Comparison of ENCODE assay signal across 16 cellular contexts in the genomic region with DNA sequence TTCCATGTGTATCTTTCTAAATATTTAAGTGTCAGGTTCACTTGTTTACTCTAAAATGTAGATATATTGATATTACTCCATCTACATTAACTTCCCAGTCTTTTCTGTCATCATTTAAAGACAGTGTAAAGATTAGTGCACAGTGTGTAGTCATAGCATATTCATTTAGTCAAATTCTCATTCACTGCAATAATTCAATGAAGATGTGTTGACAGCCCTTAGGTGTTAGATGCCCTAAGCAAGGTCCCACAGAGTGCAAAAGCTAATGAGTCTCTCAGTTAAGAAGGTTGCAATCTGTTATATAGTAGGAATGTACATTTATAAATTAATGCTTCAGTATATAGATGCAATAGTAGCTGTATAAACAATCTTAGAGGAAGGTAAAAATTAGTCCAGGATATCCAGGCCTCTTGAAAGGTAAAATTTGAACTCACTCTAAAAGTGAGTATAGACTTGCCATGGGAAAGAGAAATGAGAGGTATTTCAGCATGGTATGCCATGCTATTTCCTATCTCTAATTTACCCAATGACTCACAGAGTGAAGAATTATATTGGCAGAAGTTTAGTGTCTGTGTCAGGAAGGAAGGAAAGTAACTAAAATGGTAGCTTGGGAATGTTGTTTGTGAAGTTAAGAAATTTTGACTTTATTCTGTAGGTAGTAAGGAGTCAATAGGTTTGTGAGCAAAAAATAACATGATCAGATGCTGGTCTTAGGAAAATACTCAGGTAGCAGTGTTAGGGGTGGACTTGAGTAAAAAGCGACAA.
DNase-seq lines count a peak whose midpoint lies in the region; FAIRE-seq and TF ChIP-seq lines count a peak whose summit lies in the region.
"Had no signal": no experiment of that assay in that cellular context is flagged by ENCODE, and none has a peak within 500 bp of the region (broad histone marks: within the 10 kb centered on the region; RNA-seq: fewer than 3 reads in every experiment).

No MANE protein-coding gene starts in this region.

- no peaks in the 10 kb centered on the region for H3K36me3 ChIP-seq in bronchial epithelial cell (ENCODE audit: control insufficient read depth, insufficient read depth, low read length)
- H3K36me3 ChIP-seq: ovary had no signal

- TF ChIP-seq CTCF in HFFc6 (IDR thresholded peaks at IDR 0.05) (no peak), bronchial epithelial cell (IDR thresholded peaks at IDR 0.05; ENCODE audit: insufficient read depth, low read length, severe bottlenecking) (no peak)

- peaks cover 1% of the 10 kb centered on the region; the same call in 1 of the 2 replicates for H3K27me3 Mint-ChIP-seq in HFFc6 (ENCODE audit: insufficient read depth)
- H3K27me3 Mint-ChIP-seq: B cell had no signal

- no peaks in the 10 kb centered on the region for H3K27me3 ChIP-seq in bronchial epithelial cell (ENCODE audit: control insufficient read depth, insufficient read depth, low read length)
- H3K27me3 ChIP-seq: ovary had no signal

- DNase-seq in AG08396 (ENCODE audit: low spot score): peak; percentile 8
- DNase-seq in HFFc6: peak; percentile 61
- DNase-seq in bronchial epithelial cell (ENCODE audit: low read depth): peak; percentile 77
- DNase-seq in hepatic stellate cell (ENCODE audit: low spot score): peak; percentile 2
- no peak for DNase-seq in SK-N-DZ (ENCODE audit: low spot score)
- no peak for DNase-seq in SW480 (ENCODE audit: low spot score)
- no peak for DNase-seq in DMS153 treated with DMSO at 0.1 percent for 48 hours (lab: John Stamatoyannopoulos, UW; ENCODE audit: unreplicated experiment)
- DNase-seq in anterior cingulate cortex (lab: John Stamatoyannopoulos, UW): no peak
- DNase-seq: activated CD8-positive, alpha-beta T cell treated with anti-CD3 and anti-CD28 coated beads for 36 hours; activated gamma-delta T cell; GF-D8; glutamatergic neuron; ovary; stimulated activated naive CD8-positive, alpha-beta T cell treated with anti-CD3 and anti-CD28 coated beads, Interleukin-15, Interleukin-2, amounts not matched to agents 100 U/mL and 50 U/mL, for 24 hours had no signal

- H3K4me3 Mint-ChIP-seq in HFFc6: peak overlapping the region; percentile 16
- H3K4me3 Mint-ChIP-seq: activated CD8-positive, alpha-beta T cell treated with anti-CD3 and anti-CD28 coated beads for 36 hours; B cell; T-helper 1 cell treated with Interleukin-12 subunit alpha and Interleukin-12 subunit beta and Interleukin-4 antibody, amounts not matched to agents 30 μg/mL and 1 μg/mL, for 36 hours had no signal

- peaks cover 31% of the 10 kb centered on the region for H3K9me3 Mint-ChIP-seq in HFFc6
- H3K9me3 Mint-ChIP-seq: activated CD8-positive, alpha-beta T cell treated with anti-CD3 and anti-CD28 coated beads for 36 hours had no signal

- peaks cover 62% of the 10 kb centered on the region for H3K36me3 Mint-ChIP-seq in HFFc6 (ENCODE audit: low read depth)

- H3K4me1 Mint-ChIP-seq in HFFc6 (ENCODE audit: low read depth): peaks cover 65% of the 10 kb centered on the region
- H3K4me1 Mint-ChIP-seq: B cell had no signal

- no peak overlapping the region for H3K4me3 ChIP-seq in bronchial epithelial cell (ENCODE audit: low read depth, low read length)
- H3K4me3 ChIP-seq: ovary had no signal

- peak overlapping the region; percentile 92 for H3K27ac Mint-ChIP-seq in HFFc6
- H3K27ac Mint-ChIP-seq: activated CD8-positive, alpha-beta T cell treated with anti-CD3 and anti-CD28 coated beads for 36 hours; B cell; T-helper 1 cell treated with Interleukin-12 subunit alpha and Interleukin-12 subunit beta and Interleukin-4 antibody, amounts not matched to agents 30 μg/mL and 1 μg/mL, for 36 hours had no signal

- FAIRE-seq in bronchial epithelial cell (lab: Jason Lieb, UNC): no peak

Comparison
In these comparisons a context has a peak if more than half of its experiments do, and no peak if none do; other contexts are left out.
1. DNase-seq: peak in AG08396 (single experiment), HFFc6 (single experiment), bronchial epithelial cell (single experiment) and hepatic stellate cell (single experiment); none in SK-N-DZ (single experiment), SW480 (single experiment), DMS153 treated with DMSO at 0.1 percent for 48 hours (single experiment) and anterior cingulate cortex (0 of 58).